8 cellular contexts compared by ENCODE assay signal in the genomic region with DNA sequence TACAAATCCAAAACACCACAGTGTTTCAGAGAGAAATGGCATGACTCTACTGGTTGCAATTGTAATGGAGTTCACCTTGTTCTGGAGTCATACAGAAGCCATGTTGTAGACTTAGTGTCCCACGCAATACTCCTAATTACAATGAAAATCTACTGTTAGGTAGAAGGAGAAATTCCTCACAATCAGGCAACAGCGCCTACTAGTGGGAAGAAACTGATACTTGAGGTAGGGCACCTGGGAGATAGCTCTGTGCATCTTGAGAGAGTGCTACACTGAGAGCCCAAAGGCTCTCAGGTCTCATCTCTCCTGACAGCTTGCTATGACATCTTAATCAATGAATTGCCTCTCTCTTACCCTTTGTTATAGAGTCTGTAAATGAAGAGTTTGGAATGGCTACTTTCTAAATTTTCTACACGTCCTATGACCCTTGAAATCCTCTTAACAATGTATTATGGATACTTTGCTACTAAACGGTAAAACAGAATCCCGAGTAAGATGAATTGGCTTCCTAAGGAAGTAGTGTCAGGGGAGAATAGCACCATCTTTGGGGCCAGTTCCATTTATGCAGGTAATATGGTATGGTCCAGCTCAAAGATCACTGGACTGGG.
DNase-seq lines count a peak whose midpoint lies in the region; ATAC-seq, FAIRE-seq and TF ChIP-seq lines count a peak whose summit lies in the region.

No MANE protein-coding gene starts in this region.

- no peak for FAIRE-seq in GM12891 (lab: Jason Lieb, UNC)

- no peak for TF ChIP-seq POLR2A in GM12891 (IDR thresholded peaks at IDR 0.05; ENCODE audit: low read depth, low read length)

- peak; percentile 77 for TF ChIP-seq CTCF in GM10266 (IDR thresholded peaks at IDR 0.05; ENCODE audit: control insufficient read depth, insufficient read depth, low read depth, missing control alignments)
- peak; percentile 46 for TF ChIP-seq CTCF in fibroblast of pulmonary artery (IDR thresholded peaks at IDR 0.05; ENCODE audit: low read length, missing control alignments)

- no peak for ATAC-seq in GM21529 (IDR thresholded peaks at IDR 0.05; ENCODE audit: unreplicated experiment)

- H3K4me3 ChIP-seq in fibroblast of pulmonary artery (replicated peaks; ENCODE audit: low read depth, low read length): no peak overlapping the region

- DNase-seq in GM10266 (ENCODE audit: extremely low spot score) (peak; percentile 42), Kasumi-1 (lab: John Stamatoyannopoulos, UW) (peak; percentile 43 to 61), fibroblast of pulmonary artery (ENCODE audit: low read depth) (no peak), GM12891 (ENCODE audit: insufficient read length, low spot score) (no peak), amygdala (lab: John Stamatoyannopoulos, UW) (no peak)
- DNase-seq in activated CD8-positive, alpha-beta memory T cell treated with anti-CD3 and anti-CD28 coated beads for 1 hour (ENCODE audit: extremely low read depth in 1 of 2, low read depth in 1 of 2): peak; percentile 23
- DNase-seq in stimulated activated CD4-positive, alpha-beta T cell treated with anti-CD3 and anti-CD28 coated beads, Interleukin-4, amount 100 ng/mL, for 4 hours: peak; percentile 22 to 60

TF ChIP-seq in GM12891, 5 proteins besides CTCF, POLR2A, EP300 and RAD21:
- no peak for TF ChIP-seq POU2F2 (IDR thresholded peaks at IDR 0.05; ENCODE audit: low read depth, low read length)
- TF ChIP-seq POLR2AphosphoS5 (IDR thresholded peaks at IDR 0.05; ENCODE audit: low read depth, low read length): no peak
- TF ChIP-seq SPI1 (IDR thresholded peaks at IDR 0.05; ENCODE audit: low read depth, low read length): no peak
- TF ChIP-seq TAF1 (IDR thresholded peaks at IDR 0.05; ENCODE audit: low read depth, low read length): no peak
- no peak for TF ChIP-seq PAX5 (IDR thresholded peaks at IDR 0.05; ENCODE audit: insufficient read depth, low read length, severe bottlenecking)

Comparison
In these comparisons a context has a peak if more than half of its experiments do, and no peak if none do; other contexts are left out.
1. DNase-seq: peak in GM10266 (single experiment), Kasumi-1 (2 of 2), activated CD8-positive, alpha-beta memory T cell treated with anti-CD3 and anti-CD28 coated beads for 1 hour (2 of 2) and stimulated activated CD4-positive, alpha-beta T cell treated with anti-CD3 and anti-CD28 coated beads, Interleukin-4, amount 100 ng/mL, for 4 hours (2 of 2); none in fibroblast of pulmonary artery (single experiment), GM12891 (single experiment) and amygdala (0 of 56).